In the genomic region with DNA sequence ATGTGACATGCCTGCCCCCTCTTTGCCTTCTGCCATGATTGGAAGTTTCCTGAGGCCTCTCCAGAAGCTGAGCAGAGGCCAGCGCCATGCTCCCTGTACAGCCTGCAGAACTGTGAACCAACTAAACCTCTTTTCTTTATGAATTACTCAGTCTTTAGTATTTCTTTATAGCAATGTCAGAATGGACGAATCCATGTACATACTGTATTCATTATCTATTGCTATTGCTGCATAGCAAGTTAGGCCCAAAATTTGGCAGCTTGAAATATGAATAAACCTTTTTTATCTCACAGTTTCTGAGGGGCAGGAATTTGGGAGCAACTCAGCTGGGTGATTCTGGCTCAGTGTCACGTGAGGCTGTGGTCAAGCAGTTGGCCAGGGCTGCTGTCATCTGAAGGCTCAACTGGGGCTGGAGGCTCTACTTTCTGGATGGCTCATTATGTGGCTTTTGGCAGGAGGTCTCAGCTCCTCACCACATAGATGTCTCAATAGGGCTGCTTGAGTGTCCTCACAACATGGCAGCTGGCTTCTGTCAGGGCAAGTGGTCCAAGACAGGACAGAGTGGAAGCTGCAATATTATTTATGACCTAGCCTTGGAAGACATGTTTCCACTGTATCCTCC, we compare ENCODE assay signal across 22 cellular contexts. TPM values are rescaled to one million over a fixed set of nuclear protein-coding genes. Genes with fewer than 3 reads are reported as not detected.
A peak's percentile ranks its signal among the peaks of the same experiment; 100 is the strongest.
DNase-seq lines count a peak whose midpoint lies in the region; ATAC-seq, FAIRE-seq and TF ChIP-seq lines count a peak whose summit lies in the region.
"Had no signal": no experiment of that assay in that cellular context is flagged by ENCODE, and none has a peak within 500 bp of the region (broad histone marks: within the 10 kb centered on the region; RNA-seq: fewer than 3 reads in every experiment).

No MANE protein-coding gene starts in this region.

- TF ChIP-seq EP300 in HepG2 (IDR thresholded peaks at IDR 0.05; ENCODE audit: low read depth in 2 of 2, low read length in 2 of 2) (no peak), HepG2 (CRISPR knock-in tag; IDR thresholded peaks at IDR 0.05; ENCODE audit: borderline replicate concordance) (no peak)

- no peaks in the 10 kb centered on the region for H3K36me3 ChIP-seq in HepG2 (replicated peaks in 1 of 2; ENCODE audit: control insufficient read depth in 1 of 2, insufficient read depth in 2 of 2, low read length in 2 of 2)
- no peaks in the 10 kb centered on the region for H3K36me3 ChIP-seq in right lobe of liver
- no peaks in the 10 kb centered on the region for H3K36me3 ChIP-seq in GM23248 (ENCODE audit: low read depth)
- H3K36me3 ChIP-seq: BE2C, HAP-1 had no signal

- TF ChIP-seq POLR2A in HepG2 (IDR thresholded peaks at IDR 0.05; ENCODE audit: insufficient read depth in 1 of 2, low read depth in 2 of 2, low read length in 2 of 2) (no peak), right lobe of liver (IDR thresholded peaks at IDR 0.05) (no peak)

- H3K27ac Mint-ChIP-seq in activated CD4-positive, alpha-beta T cell treated with anti-CD3 and anti-CD28 coated beads for 36 hours, result no peak overlapping the region
- H3K27ac Mint-ChIP-seq: CD8-positive, alpha-beta T cell had no signal

- intact Hi-C loops in HepG2 (cut with micrococcal nuclease; ENCODE audit: unreplicated experiment), result no loop called here
- intact Hi-C loops in right lobe of liver (cut with DNase I), result no loop called here
- intact Hi-C loops in activated CD4-positive, alpha-beta T cell treated with anti-CD3 and anti-CD28 coated beads for 36 hours (cut with DNase I, micrococcal nuclease), result no loop called here

- no peak for TF ChIP-seq RAD21 in HepG2 (CRISPR knock-in tag; IDR thresholded peaks at IDR 0.05)

- H3K4me1 ChIP-seq in HepG2 (ENCODE audit: insufficient read depth, low read length), result no peaks in the 10 kb centered on the region
- H3K4me1 ChIP-seq in right lobe of liver, result no peaks in the 10 kb centered on the region
- no peaks in the 10 kb centered on the region for H3K4me1 ChIP-seq in GM23248 (ENCODE audit: insufficient read depth)
- H3K4me1 ChIP-seq: A549, HAP-1 had no signal

- H4K20me1 ChIP-seq in HepG2 (ENCODE audit: insufficient read depth, low read length), result no peaks in the 10 kb centered on the region
- H4K20me1 ChIP-seq in GM23248 (ENCODE audit: insufficient read depth), result no peaks in the 10 kb centered on the region

- POLR2A ChIA-PET in HepG2 (lab: Yijun Ruan, JAX), result no interaction called here
- POLR2A ChIA-PET in activated CD4-positive, alpha-beta T cell treated with anti-CD3 and anti-CD28 coated beads for 36 hours (lab: Charles Lee), result no interaction called here

- no peak overlapping the region for H3K4me3 Mint-ChIP-seq in activated CD4-positive, alpha-beta T cell treated with anti-CD3 and anti-CD28 coated beads for 36 hours
- H3K4me3 Mint-ChIP-seq: CD14-positive monocyte; CD8-positive, alpha-beta T cell had no signal

- H3K27ac ChIP-seq in HepG2 (ENCODE audit: extremely low read length, insufficient read depth, low read length), result no peak overlapping the region
- no peak overlapping the region for H3K27ac ChIP-seq in right lobe of liver
- no peak overlapping the region for H3K27ac ChIP-seq in GM23248
- H3K27ac ChIP-seq: A549 had no signal

- no peak for TF ChIP-seq CTCF in HepG2 (CRISPR knock-in tag; IDR thresholded peaks at IDR 0.05)
- no peak for TF ChIP-seq CTCF in right lobe of liver (IDR thresholded peaks at IDR 0.05)

- H3F3A ChIP-seq in GM23248 (ENCODE audit: insufficient read depth), result no peaks in the 10 kb centered on the region

- ATAC-seq in HepG2, result no peak
- no peak for ATAC-seq in right lobe of liver
- no peak for ATAC-seq in activated CD4-positive, alpha-beta T cell treated with anti-CD3 and anti-CD28 coated beads for 36 hours
- ATAC-seq: A549; CD8-positive, alpha-beta T cell had no signal

- H3K36me3 Mint-ChIP-seq in activated CD4-positive, alpha-beta T cell treated with anti-CD3 and anti-CD28 coated beads for 36 hours (ENCODE audit: low read depth), result peaks cover 11% of the 10 kb centered on the region
- H3K36me3 Mint-ChIP-seq: CD8-positive, alpha-beta T cell had no signal

- in situ Hi-C loops in HepG2 (cut with HindIII; ENCODE audit: extremely low pct_ligation_motif_present, low pct_unique_long_range_greater_than_20kb) (no loop called here), GM23248 (cut with MboI) (no loop called here)

- no peaks in the 10 kb centered on the region for H3K27me3 Mint-ChIP-seq in activated CD4-positive, alpha-beta T cell treated with anti-CD3 and anti-CD28 coated beads for 36 hours

- no peak overlapping the region for H3K9ac ChIP-seq in HepG2 (ENCODE audit: insufficient read depth, low read depth, low read length)
- no peak overlapping the region for H3K9ac ChIP-seq in GM23248

- no peak for DNase-seq in HepG2 (ENCODE audit: low spot score)
- DNase-seq in right lobe of liver, result no peak
- peak; percentile 13 for DNase-seq in OCI-M1 (lab: John Stamatoyannopoulos, UW)
- DNase-seq in fibroblast of peridontal ligament (ENCODE audit: extremely low read depth), result peak; percentile 23
- no peak for DNase-seq in NCI-H2107 treated with DMSO at 0.1 percent for 48 hours (lab: John Stamatoyannopoulos, UW; ENCODE audit: unreplicated experiment)
- DNase-seq in GM23248, result no peak
- DNase-seq in activated CD4-positive, alpha-beta T cell treated with anti-CD3 and anti-CD28 coated beads for 36 hours, result no peak
- DNase-seq: BE2C; CD8-positive, alpha-beta T cell; COR-L47; DMS153; DMS79 treated with DMSO at 0.1 percent for 48 hours; EL had no signal

- BruUV-seq in HepG2 (replicated peaks; lab: Mats Ljungman, UMichigan), result no TSS peak

- 47% methylated on average over 3 of the region's 3 CpGs for WGBS in HepG2 (ENCODE audit: low lambda C conversion rate)
- 92% methylated on average over 3 of the region's 3 CpGs for WGBS in right lobe of liver (ENCODE audit: insufficient coverage, low coverage, low lambda C conversion rate, missing lambda C conversion rate)
- WGBS in GM23248 (ENCODE audit: low coverage in 1 of 2, low lambda C conversion rate in 2 of 2, missing lambda C conversion rate in 2 of 2), 2 experiments, result 64 to 67% methylated on average over 3 of the region's 3 CpGs

- no peaks in the 10 kb centered on the region for H3K79me2 ChIP-seq in HepG2 (ENCODE audit: insufficient read depth, low read length)
- H3K79me2 ChIP-seq in GM23248 (ENCODE audit: insufficient read depth), result no peaks in the 10 kb centered on the region

- CTCF ChIA-PET in HepG2 (lab: Yijun Ruan, JAX; ENCODE audit: low intra/inter-chr PET ratio, low total read pairs), result no interaction called here
- CTCF ChIA-PET in activated CD4-positive, alpha-beta T cell treated with anti-CD3 and anti-CD28 coated beads for 36 hours (lab: Charles Lee), result interaction anchor here (1.4 kb wide), 1 partner anchor 9 kb away, joined by 5 read pairs; no protein-coding TSS in a partner anchor

- peaks cover 8% of the 10 kb centered on the region for H3K4me1 Mint-ChIP-seq in activated CD4-positive, alpha-beta T cell treated with anti-CD3 and anti-CD28 coated beads for 36 hours

- peaks cover 3 to 26% of the 10 kb centered on the region in 2 experiments for H3K27me3 ChIP-seq in HepG2 (ENCODE audit: control insufficient read depth in 1 of 2, insufficient read depth in 2 of 2, low read length in 2 of 2)
- H3K27me3 ChIP-seq in right lobe of liver, result no peaks in the 10 kb centered on the region
- peaks cover 5% of the 10 kb centered on the region; the same call in 1 of the 2 replicates for H3K27me3 ChIP-seq in GM23248 (replicated peaks; ENCODE audit: insufficient read depth)
- H3K27me3 ChIP-seq: BE2C had no signal

- no peak for FAIRE-seq in HepG2 (lab: Jason Lieb, UNC)
- FAIRE-seq: A549, D721Med, G401.6, GM12892, H1, HTR-8/SVneo had no signal

- H3K4me3 ChIP-seq in HepG2 (replicated peaks in 1 of 3; ENCODE audit: insufficient read depth in 1 of 3, low read depth in 2 of 3, low read length in 3 of 3), result no peak overlapping the region
- H3K4me3 ChIP-seq in right lobe of liver, result no peak overlapping the region
- no peak overlapping the region for H3K4me3 ChIP-seq in GM23248
- H3K4me3 ChIP-seq: A549, HAP-1 had no signal

- H3K9me3 ChIP-seq in HepG2 (ENCODE audit: low read length) (peaks cover 23% of the 10 kb centered on the region), right lobe of liver (no peaks in the 10 kb centered on the region), GM23248 (ENCODE audit: low read depth) (no peaks in the 10 kb centered on the region)

- H3K4me2 ChIP-seq in HepG2 (ENCODE audit: low read depth, low read length) (no peak overlapping the region), GM23248 (ENCODE audit: unreplicated experiment) (no peak overlapping the region)
- H3K4me2 ChIP-seq: A549 had no signal

- H3K9me3 Mint-ChIP-seq in activated CD4-positive, alpha-beta T cell treated with anti-CD3 and anti-CD28 coated beads for 36 hours (ENCODE audit: low read depth), result peaks cover 20% of the 10 kb centered on the region

- H3K9me2 ChIP-seq in GM23248 (ENCODE audit: insufficient read depth), result no peaks in the 10 kb centered on the region

- H2AFZ ChIP-seq in HepG2 (ENCODE audit: low read length), result no peak overlapping the region
- no peak overlapping the region for H2AFZ ChIP-seq in GM23248

RNA-seq across cellular contexts. Expression of gene SOCS1, which starts 40.0 kb away (rescaled TPM):
- total RNA-seq in HepG2 (2016; rRNA removed; fragmentation: Illumina TruSeq; extraction: Trizol) (3.3 and 5.3 TPM in 2 replicates), right lobe of liver (10 to 100 TPM in 3 of 6 experiments, 1 to 10 TPM in 2, under 1 TPM in 1; 0.88 to 26.6 (median 10.9) TPM)
- total RNA-seq in HepG2 (2016; cell fraction: cytosol; rRNA removed; fragmentation: Illumina TruSeq; extraction: Trizol; ENCODE audit: low read depth), result 5.4 and 8.1 TPM in 2 replicates
- total RNA-seq in HepG2 (2016; cell fraction: insoluble cytoplasmic fraction; rRNA removed; fragmentation: Illumina TruSeq; extraction: Trizol), result 2.8 and 4.2 TPM in 2 replicates
- 9.1 and 10.9 TPM in 2 replicates for total RNA-seq in HepG2 (2016; cell fraction: membrane; rRNA removed; fragmentation: Illumina TruSeq; extraction: Trizol)
- 5.6 and 5.7 TPM in 2 replicates for total RNA-seq in HepG2 (2016; cell fraction: nucleus; rRNA removed; fragmentation: Illumina TruSeq; extraction: Trizol)
- polyA plus RNA-seq in HepG2 (2011; rRNA removed) (6.3 and 9.4 TPM in 2 replicates), GM23248 (2016; fragmentation: Nextera tagmentation; extraction: Ambion mirVana) (1.6 and 2.3 TPM in 2 replicates)
- polyA plus RNA-seq in HepG2 (2011; cell fraction: cytosol; rRNA removed), result 5.3 and 8.4 TPM in 2 replicates
- 30.3 and 31.6 TPM in 2 replicates for polyA plus RNA-seq in HepG2 (2011; cell fraction: nucleus; rRNA removed)
- 6.5 and 7.4 TPM in 2 replicates for polyA plus RNA-seq in HepG2 (2012)
- polyA plus RNA-seq in HepG2 (2016; cell fraction: cytosol; fragmentation: Illumina TruSeq; extraction: Trizol; ENCODE audit: low read depth), result 5.5 and 7.8 TPM in 2 replicates
- polyA plus RNA-seq in HepG2 (2016; cell fraction: insoluble cytoplasmic fraction; fragmentation: Illumina TruSeq; extraction: Trizol; ENCODE audit: low read depth), result 5.2 and 6.3 TPM in 2 replicates
- polyA plus RNA-seq in HepG2 (2016; cell fraction: membrane; fragmentation: Illumina TruSeq; extraction: Trizol; ENCODE audit: low read depth), result 7.1 and 9.9 TPM in 2 replicates
- polyA plus RNA-seq in HepG2 (2016; cell fraction: nucleus; fragmentation: Illumina TruSeq; extraction: Trizol; ENCODE audit: insufficient read depth, low read depth), result 8.1 and 8.6 TPM in 2 replicates
- polyA minus RNA-seq in HepG2 (2011; rRNA and poly(A)+ RNA removed; ENCODE audit: low replicate concordance), result 3.9 and 31.0 TPM in 2 replicates
- polyA minus RNA-seq in HepG2 (2011; cell fraction: cytosol; rRNA and poly(A)+ RNA removed), result 12.0 and 14.0 TPM in 2 replicates
- polyA minus RNA-seq in HepG2 (2011; cell fraction: nucleus; rRNA and poly(A)+ RNA removed), result 44.8 and 46.1 TPM in 2 replicates
- 1.4 and 2.0 TPM in 2 replicates for total RNA-seq in GM23248 (2014; rRNA removed; shearing (Covaris generic))
- 100 to 1,000 TPM in 1 of 2 experiments, 10 to 100 TPM in 1; 100.0 to 103 TPM for total RNA-seq in activated CD4-positive, alpha-beta T cell treated with anti-CD3 and anti-CD28 coated beads for 36 hours

RNA-seq across cellular contexts. Expression of gene TNP2, which starts 53.1 kb away (rescaled TPM):
- total RNA-seq in HepG2 (2016; rRNA removed; fragmentation: Illumina TruSeq; extraction: Trizol) (not detected in 2 replicates), right lobe of liver (not detected)
- not detected in 2 replicates for total RNA-seq in HepG2 (2016; cell fraction: cytosol; rRNA removed; fragmentation: Illumina TruSeq; extraction: Trizol; ENCODE audit: low read depth)
- not detected in 2 replicates for total RNA-seq in HepG2 (2016; cell fraction: insoluble cytoplasmic fraction; rRNA removed; fragmentation: Illumina TruSeq; extraction: Trizol)
- total RNA-seq in HepG2 (2016; cell fraction: membrane; rRNA removed; fragmentation: Illumina TruSeq; extraction: Trizol), result not detected in 2 replicates
- not detected in 2 replicates for total RNA-seq in HepG2 (2016; cell fraction: nucleus; rRNA removed; fragmentation: Illumina TruSeq; extraction: Trizol)
- polyA plus RNA-seq in HepG2 (2011; rRNA removed) (not detected in 2 replicates), GM23248 (2016; fragmentation: Nextera tagmentation; extraction: Ambion mirVana) (not detected in 2 replicates)
- not detected in 2 replicates for polyA plus RNA-seq in HepG2 (2011; cell fraction: cytosol; rRNA removed)
- polyA plus RNA-seq in HepG2 (2011; cell fraction: nucleus; rRNA removed), result not detected in 2 replicates
- not detected in 2 replicates for polyA plus RNA-seq in HepG2 (2012)
- polyA plus RNA-seq in HepG2 (2016; cell fraction: cytosol; fragmentation: Illumina TruSeq; extraction: Trizol; ENCODE audit: low read depth), result not detected in 2 replicates
- polyA plus RNA-seq in HepG2 (2016; cell fraction: insoluble cytoplasmic fraction; fragmentation: Illumina TruSeq; extraction: Trizol; ENCODE audit: low read depth), result not detected in 2 replicates
- polyA plus RNA-seq in HepG2 (2016; cell fraction: membrane; fragmentation: Illumina TruSeq; extraction: Trizol; ENCODE audit: low read depth), result not detected in 2 replicates
- not detected in 2 replicates for polyA plus RNA-seq in HepG2 (2016; cell fraction: nucleus; fragmentation: Illumina TruSeq; extraction: Trizol; ENCODE audit: insufficient read depth, low read depth)
- polyA minus RNA-seq in HepG2 (2011; rRNA and poly(A)+ RNA removed; ENCODE audit: low replicate concordance), result not detected in 2 replicates
- polyA minus RNA-seq in HepG2 (2011; cell fraction: cytosol; rRNA and poly(A)+ RNA removed), result not detected in 2 replicates
- not detected in 2 replicates for polyA minus RNA-seq in HepG2 (2011; cell fraction: nucleus; rRNA and poly(A)+ RNA removed)
- not detected in 2 replicates for total RNA-seq in GM23248 (2014; rRNA removed; shearing (Covaris generic))
- not detected for total RNA-seq in activated CD4-positive, alpha-beta T cell treated with anti-CD3 and anti-CD28 coated beads for 36 hours
- total RNA-seq: CD8-positive, alpha-beta T cell; H1 had no signal
- polyA plus RNA-seq: A549, AG04450, CD14-positive monocyte, H1 had no signal

RNA-seq across cellular contexts. Expression of gene PRM3, which starts 57.4 kb away (rescaled TPM):
- not detected in 2 replicates for total RNA-seq in HepG2 (2016; rRNA removed; fragmentation: Illumina TruSeq; extraction: Trizol)
- total RNA-seq in HepG2 (2016; cell fraction: cytosol; rRNA removed; fragmentation: Illumina TruSeq; extraction: Trizol; ENCODE audit: low read depth), result not detected in 2 replicates
- total RNA-seq in HepG2 (2016; cell fraction: insoluble cytoplasmic fraction; rRNA removed; fragmentation: Illumina TruSeq; extraction: Trizol), result not detected in 2 replicates
- total RNA-seq in HepG2 (2016; cell fraction: membrane; rRNA removed; fragmentation: Illumina TruSeq; extraction: Trizol), result not detected in 2 replicates
- total RNA-seq in HepG2 (2016; cell fraction: nucleus; rRNA removed; fragmentation: Illumina TruSeq; extraction: Trizol), result not detected in 2 replicates
- polyA plus RNA-seq in HepG2 (2011; rRNA removed), result not detected in 2 replicates
- polyA plus RNA-seq in HepG2 (2011; cell fraction: cytosol; rRNA removed), result not detected in 2 replicates
- not detected in 2 replicates for polyA plus RNA-seq in HepG2 (2011; cell fraction: nucleus; rRNA removed)
- polyA plus RNA-seq in HepG2 (2012), result not detected in 2 replicates
- polyA plus RNA-seq in HepG2 (2016; cell fraction: cytosol; fragmentation: Illumina TruSeq; extraction: Trizol; ENCODE audit: low read depth), result not detected in 2 replicates
- not detected in 2 replicates for polyA plus RNA-seq in HepG2 (2016; cell fraction: insoluble cytoplasmic fraction; fragmentation: Illumina TruSeq; extraction: Trizol; ENCODE audit: low read depth)
- polyA plus RNA-seq in HepG2 (2016; cell fraction: membrane; fragmentation: Illumina TruSeq; extraction: Trizol; ENCODE audit: low read depth), result not detected in 2 replicates
- not detected in 2 replicates for polyA plus RNA-seq in HepG2 (2016; cell fraction: nucleus; fragmentation: Illumina TruSeq; extraction: Trizol; ENCODE audit: insufficient read depth, low read depth)
- not detected in 2 replicates for polyA minus RNA-seq in HepG2 (2011; rRNA and poly(A)+ RNA removed; ENCODE audit: low replicate concordance)
- polyA minus RNA-seq in HepG2 (2011; cell fraction: cytosol; rRNA and poly(A)+ RNA removed), result not detected in 2 replicates
- polyA minus RNA-seq in HepG2 (2011; cell fraction: nucleus; rRNA and poly(A)+ RNA removed), result 2.8 TPM in 1 of 2 replicates, not detected in the other
- not detected for total RNA-seq in right lobe of liver
- total RNA-seq in GM23248 (2014; rRNA removed; shearing (Covaris generic)), result not detected in 2 replicates
- not detected in 2 replicates for polyA plus RNA-seq in GM23248 (2016; fragmentation: Nextera tagmentation; extraction: Ambion mirVana)
- not detected for total RNA-seq in activated CD4-positive, alpha-beta T cell treated with anti-CD3 and anti-CD28 coated beads for 36 hours
- total RNA-seq: CD8-positive, alpha-beta T cell; H1 had no signal
- polyA plus RNA-seq: A549, AG04450, CD14-positive monocyte, H1 had no signal

Comparison
In these comparisons a context has a peak if more than half of its experiments do, and no peak if none do; other contexts are left out.
1. DNase-seq: peak in OCI-M1 (single experiment) and fibroblast of peridontal ligament (single experiment); none in HepG2 (single experiment), right lobe of liver (0 of 3), NCI-H2107 treated with DMSO at 0.1 percent for 48 hours (single experiment), GM23248 (single experiment) and activated CD4-positive, alpha-beta T cell treated with anti-CD3 and anti-CD28 coated beads for 36 hours (single experiment).